In the genomic region with DNA sequence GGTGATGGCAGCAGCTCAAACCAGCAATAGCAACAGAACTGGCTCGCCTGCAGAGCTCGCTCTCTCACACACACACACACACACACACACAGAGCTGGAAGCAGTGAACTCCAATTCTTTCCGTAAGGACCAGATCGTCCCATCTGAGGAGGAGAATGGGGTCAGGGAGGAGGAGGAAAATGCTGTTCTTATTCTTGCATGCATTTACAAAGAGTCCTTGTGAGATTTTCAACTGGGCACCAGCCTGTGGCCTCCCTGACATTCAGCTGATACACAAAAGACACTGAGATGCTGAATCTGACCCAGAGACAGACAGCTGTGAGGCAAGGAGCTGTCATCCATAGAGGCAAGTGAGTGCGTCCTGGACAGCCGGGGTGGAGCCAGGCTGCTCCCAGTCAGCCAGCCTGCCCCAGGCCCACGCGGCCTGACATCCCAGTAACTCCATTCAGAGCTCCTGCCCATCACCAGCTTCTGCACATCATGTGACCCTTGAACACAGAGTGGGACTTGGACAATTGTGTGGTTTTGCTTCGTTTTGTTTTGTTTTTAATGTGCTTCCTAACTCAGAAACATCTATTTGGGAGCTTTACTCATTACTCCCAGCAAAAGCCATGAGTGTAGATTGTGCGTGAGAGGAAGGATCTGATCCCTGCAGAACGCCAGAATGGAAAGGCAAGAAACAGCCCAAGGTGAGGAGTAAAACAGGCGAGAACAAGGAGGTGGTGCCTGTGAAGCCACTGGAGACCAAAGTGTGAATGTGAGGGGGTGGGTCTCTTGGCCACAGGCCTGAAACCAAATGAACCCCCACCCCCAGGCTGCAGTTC, we compare ENCODE assay signal across 10 cellular contexts. TPM values are rescaled to one million over a fixed set of nuclear protein-coding genes. Genes with fewer than 3 reads are reported as not detected.
DNase-seq lines count a peak whose midpoint lies in the region; ATAC-seq and TF ChIP-seq lines count a peak whose summit lies in the region.
"Had no signal": no experiment of that assay in that cellular context is flagged by ENCODE, and none has a peak within 500 bp of the region (broad histone marks: within the 10 kb centered on the region; RNA-seq: fewer than 3 reads in every experiment).

No MANE protein-coding gene starts in this region.

- no peaks in the 10 kb centered on the region for H4K20me1 ChIP-seq in SK-N-SH (ENCODE audit: insufficient read depth)

- peak overlapping the region; percentile 100 for H3K4me3 Mint-ChIP-seq in activated naive CD4-positive, alpha-beta T cell treated with anti-CD3 and anti-CD28 coated beads, Interleukin-2, amount 50 U/mL, for 24 hours

- H3K79me2 ChIP-seq in SK-N-SH (ENCODE audit: insufficient read depth) = no peaks in the 10 kb centered on the region

- H3K36me3 Mint-ChIP-seq in activated naive CD4-positive, alpha-beta T cell treated with anti-CD3 and anti-CD28 coated beads, Interleukin-2, amount 50 U/mL, for 24 hours = peaks cover 28% of the 10 kb centered on the region

- H3K27ac ChIP-seq in mesodermal cell (ENCODE audit: low read depth, low read length, severe bottlenecking) (no peak overlapping the region), transverse colon (peak overlapping the region in 3 of 4 donors; percentile 1 to 80 (median 17)), SK-N-SH (ENCODE audit: low read depth in 2 of 2, low read length in 1 of 2) (no peak overlapping the region)

- no peak overlapping the region for H2AFZ ChIP-seq in SK-N-SH (ENCODE audit: low read depth)

- no peak for ATAC-seq in GM18517 (IDR thresholded peaks at IDR 0.05; ENCODE audit: unreplicated experiment)

- no peaks in the 10 kb centered on the region for H3K9me2 ChIP-seq in SK-N-SH

- H3F3A ChIP-seq in SK-N-SH (replicated peaks; ENCODE audit: insufficient read depth) = no peaks in the 10 kb centered on the region

- no peak for DNase-seq in activated naive CD4-positive, alpha-beta T cell (lab: John Stamatoyannopoulos, UW)
- DNase-seq in cerebellar cortex (ENCODE audit: low spot score) (peak; percentile 61), transverse colon (no peak), erythroblast (lab: John Stamatoyannopoulos, UW) (no peak), SK-N-SH (no peak)
- DNase-seq: NCI-H446 treated with DMSO at 0.1 percent for 48 hours had no signal

- TF ChIP-seq POLR2A in transverse colon (IDR thresholded peaks at IDR 0.05) = no peak
- no peak for TF ChIP-seq POLR2A in erythroblast (IDR thresholded peaks at IDR 0.05; ENCODE audit: low read length)

- H3K4me1 ChIP-seq in mesodermal cell (ENCODE audit: control insufficient read depth, insufficient read depth, low read length, poor library complexity, severe bottlenecking) (peaks cover 5% of the 10 kb centered on the region), transverse colon (peaks cover 0 to 21% (median 7%) of the 10 kb centered on the region in 4 donors), SK-N-SH (ENCODE audit: control insufficient read depth in 1 of 2, insufficient read depth in 2 of 2, low read depth in 1 of 2, low read length in 1 of 2) (peaks cover 0 to 8% of the 10 kb centered on the region in 2 experiments; a peak in 1 of 4 replicates)

- H3K9me3 ChIP-seq in mesodermal cell (ENCODE audit: control insufficient read depth, low read length) (no peaks in the 10 kb centered on the region), transverse colon (no peaks in the 10 kb centered on the region), SK-N-SH (no peaks in the 10 kb centered on the region)
- H3K9me3 ChIP-seq: BLaER1 treated with 17β-estradiol and CSF1 and Interleukin-3, amounts not matched to agents 10 nM and 100 nM had no signal

- POLR2A ChIA-PET in SK-N-SH (lab: Yijun Ruan, JAX) = no interaction called here

- no peaks in the 10 kb centered on the region for H3K27me3 ChIP-seq in transverse colon
- H3K27me3 ChIP-seq in SK-N-SH (ENCODE audit: insufficient read depth) = no peaks in the 10 kb centered on the region; the same call in 1 of the 2 replicates

- H3K4me1 Mint-ChIP-seq in activated naive CD4-positive, alpha-beta T cell treated with anti-CD3 and anti-CD28 coated beads, Interleukin-2, amount 50 U/mL, for 24 hours = peaks cover 64% of the 10 kb centered on the region

- 53 to 63% methylated on average over 4 to 6 of the region's 12 CpGs for WGBS in mesodermal cell (ENCODE audit: insufficient coverage in 2 of 2), 2 experiments
- 71 to 74% methylated on average over 4 to 12 of the region's 12 CpGs for WGBS in transverse colon (ENCODE audit: low coverage in 1 of 2), 2 donors
- 88% methylated on average over 12 of the region's 12 CpGs for WGBS in SK-N-SH (ENCODE audit: low lambda C conversion rate)

- TF ChIP-seq CTCF in transverse colon (IDR thresholded peaks at IDR 0.05) (no peak), SK-N-SH (IDR thresholded peaks at IDR 0.05) (no peak)

- TF ChIP-seq RAD21 in SK-N-SH (IDR thresholded peaks at IDR 0.05; ENCODE audit: low read length) = no peak

- H3K4me2 ChIP-seq in SK-N-SH = no peak overlapping the region

- CTCF ChIA-PET in SK-N-SH (lab: Yijun Ruan, JAX) = interaction anchor here (1.8 to 2.7 kb wide), 2 partner anchors 10 to 54 kb away, joined by 8 read pairs; no protein-coding TSS in a partner anchor

- no peak overlapping the region for H3K9ac ChIP-seq in SK-N-SH

- no peaks in the 10 kb centered on the region for H3K27me3 Mint-ChIP-seq in activated naive CD4-positive, alpha-beta T cell treated with anti-CD3 and anti-CD28 coated beads, Interleukin-2, amount 50 U/mL, for 24 hours

- H3K4me3 ChIP-seq in mesodermal cell (ENCODE audit: extremely low read depth, insufficient read depth, low read length, poor library complexity, severe bottlenecking) (peak overlapping the region; percentile 58), transverse colon (peak overlapping the region in 1 of 4 donors; percentile 60), SK-N-SH (ENCODE audit: low read depth in 2 of 2, low read length in 1 of 2) (no peak overlapping the region)

- in situ Hi-C loops in transverse colon (cut with MboI; ENCODE audit: low pct_ligation_motif_present in 1 of 4, low pct_unique_long_range_greater_than_20kb in 1 of 4, low sequenced_read_pairs in 3 of 4) = loop anchor here in 1 of 4 donors (10.0 kb wide), 1 partner anchor 46 kb away; no protein-coding TSS in a partner anchor

- H3K9me3 Mint-ChIP-seq in activated naive CD4-positive, alpha-beta T cell treated with anti-CD3 and anti-CD28 coated beads, Interleukin-2, amount 50 U/mL, for 24 hours = no peaks in the 10 kb centered on the region

- H3K27ac Mint-ChIP-seq in activated naive CD4-positive, alpha-beta T cell treated with anti-CD3 and anti-CD28 coated beads, Interleukin-2, amount 50 U/mL, for 24 hours = peak overlapping the region; percentile 87

- TF ChIP-seq EP300 in transverse colon (IDR thresholded peaks at IDR 0.05; ENCODE audit: low read depth) (no peak), SK-N-SH (IDR thresholded peaks at IDR 0.05; ENCODE audit: borderline replicate concordance in 1 of 2, low read depth in 1 of 2, low read length in 1 of 2) (no peak)

- H3K36me3 ChIP-seq in mesodermal cell (ENCODE audit: control insufficient read depth, insufficient read depth, low read length) (peaks cover 40% of the 10 kb centered on the region), transverse colon (peaks cover 0 to under 1% (median 0%) of the 10 kb centered on the region in 4 donors), SK-N-SH (replicated peaks in 1 of 2; ENCODE audit: control insufficient read depth in 1 of 2, insufficient read depth in 2 of 2, low read length in 1 of 2) (no peaks in the 10 kb centered on the region)

- intact Hi-C loops in transverse colon (cut with DNase I; ENCODE audit: low total_unique reads) = no loop called here

TF ChIP-seq in SK-N-SH, 30 proteins besides CTCF, POLR2A, EP300 and RAD21:
- no peak for TF ChIP-seq SMC3 (IDR thresholded peaks at IDR 0.05; ENCODE audit: low read depth, low read length)
- TF ChIP-seq POLR2AphosphoS5 (IDR thresholded peaks at IDR 0.05; ENCODE audit: low read depth, low read length) = no peak
- TF ChIP-seq MXI1 (IDR thresholded peaks at IDR 0.05; ENCODE audit: low read depth, low read length) = no peak
- TF ChIP-seq, protein P1, sequence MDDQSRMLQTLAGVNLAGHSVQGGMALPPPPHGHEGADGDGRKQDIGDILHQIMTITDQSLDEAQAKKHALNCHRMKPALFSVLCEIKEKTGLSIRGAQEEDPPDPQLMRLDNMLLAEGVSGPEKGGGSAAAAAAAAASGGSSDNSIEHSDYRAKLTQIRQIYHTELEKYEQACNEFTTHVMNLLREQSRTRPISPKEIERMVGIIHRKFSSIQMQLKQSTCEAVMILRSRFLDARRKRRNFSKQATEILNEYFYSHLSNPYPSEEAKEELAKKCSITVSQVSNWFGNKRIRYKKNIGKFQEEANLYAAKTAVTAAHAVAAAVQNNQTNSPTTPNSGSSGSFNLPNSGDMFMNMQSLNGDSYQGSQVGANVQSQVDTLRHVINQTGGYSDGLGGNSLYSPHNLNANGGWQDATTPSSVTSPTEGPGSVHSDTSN (IDR thresholded peaks at IDR 0.05) = no peak
- TF ChIP-seq, protein P2, sequence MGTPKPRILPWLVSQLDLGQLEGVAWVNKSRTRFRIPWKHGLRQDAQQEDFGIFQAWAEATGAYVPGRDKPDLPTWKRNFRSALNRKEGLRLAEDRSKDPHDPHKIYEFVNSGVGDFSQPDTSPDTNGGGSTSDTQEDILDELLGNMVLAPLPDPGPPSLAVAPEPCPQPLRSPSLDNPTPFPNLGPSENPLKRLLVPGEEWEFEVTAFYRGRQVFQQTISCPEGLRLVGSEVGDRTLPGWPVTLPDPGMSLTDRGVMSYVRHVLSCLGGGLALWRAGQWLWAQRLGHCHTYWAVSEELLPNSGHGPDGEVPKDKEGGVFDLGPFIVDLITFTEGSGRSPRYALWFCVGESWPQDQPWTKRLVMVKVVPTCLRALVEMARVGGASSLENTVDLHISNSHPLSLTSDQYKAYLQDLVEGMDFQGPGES (IDR thresholded peaks at IDR 0.05; ENCODE audit: low read depth, low read length) = no peak
- TF ChIP-seq RFX5 (IDR thresholded peaks at IDR 0.05; ENCODE audit: low read length) = no peak
- TF ChIP-seq, protein P3, sequence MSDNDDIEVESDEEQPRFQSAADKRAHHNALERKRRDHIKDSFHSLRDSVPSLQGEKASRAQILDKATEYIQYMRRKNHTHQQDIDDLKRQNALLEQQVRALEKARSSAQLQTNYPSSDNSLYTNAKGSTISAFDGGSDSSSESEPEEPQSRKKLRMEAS (IDR thresholded peaks at IDR 0.05; ENCODE audit: low read depth) = no peak
- TF ChIP-seq NRF1 (IDR thresholded peaks at IDR 0.05; ENCODE audit: low read depth, low read length) = no peak
TF ChIP-seq in SK-N-SH: peak in this region for 0.

RNA-seq across cellular contexts. Expression of a gene that starts 2.1 kb away (rescaled TPM):
- 66.1 TPM for polyA plus RNA-seq in mesodermal cell (2013, experiment 1 of 2)
- 65.9 TPM for polyA plus RNA-seq in mesodermal cell (2013, experiment 2 of 2)
- total RNA-seq in transverse colon = 1 to 10 TPM; 1.4 to 8.7 (median 6.1) TPM
- polyA plus RNA-seq in SK-N-SH (2012; rRNA removed) = 0.19 and 0.28 TPM in 2 replicates
- polyA plus RNA-seq in SK-N-SH (2012; cell fraction: cytosol; rRNA removed) = 0.19 and 0.24 TPM in 2 replicates
- 0.19 and 0.23 TPM in 2 replicates for polyA plus RNA-seq in SK-N-SH (2012; cell fraction: nucleus; rRNA removed)

RNA-seq across cellular contexts. Expression of a gene that starts 59.4 kb away (rescaled TPM):
- 26.2 TPM for polyA plus RNA-seq in mesodermal cell (2013, experiment 1 of 2)
- 29.6 TPM for polyA plus RNA-seq in mesodermal cell (2013, experiment 2 of 2)
- total RNA-seq in transverse colon = 100 to 1,000 TPM in 2 of 4 donors, 10 to 100 TPM in 2; 22.3 to 140 (median 88.4) TPM
- polyA plus RNA-seq in SK-N-SH (2012; rRNA removed) = 9.4 and 10.9 TPM in 2 replicates
- polyA plus RNA-seq in SK-N-SH (2012; cell fraction: cytosol; rRNA removed) = 13.1 and 18.2 TPM in 2 replicates
- 5.6 and 10.4 TPM in 2 replicates for polyA plus RNA-seq in SK-N-SH (2012; cell fraction: nucleus; rRNA removed)

Comparison
In these comparisons a context has a peak if more than half of its experiments do, and no peak if none do; other contexts are left out.
1. H3K27ac ChIP-seq: peak in transverse colon (3 of 4); none in mesodermal cell (single experiment) and SK-N-SH (0 of 2).